8 cellular contexts compared by ENCODE assay signal in genomic region chr9:96654450-96655197, GRCh38. TPM values are rescaled to one million over a fixed set of nuclear protein-coding genes. Genes with fewer than 3 reads are reported as not detected.
DNase-seq lines count a peak whose midpoint lies in the region; ATAC-seq and TF ChIP-seq lines count a peak whose summit lies in the region.

No MANE protein-coding gene starts in this region.

- peak overlapping the region; percentile 92 for H3K9ac ChIP-seq in SK-N-SH

- H4K20me1 ChIP-seq in SK-N-SH (ENCODE audit: insufficient read depth) (no peaks in the 10 kb centered on the region), osteoblast (ENCODE audit: insufficient read depth, low read length) (no peaks in the 10 kb centered on the region)

- H3K4me3 Mint-ChIP-seq in activated naive CD8-positive, alpha-beta T cell treated with anti-CD3 and anti-CD28 coated beads for 36 hours: peak overlapping the region; percentile 78

- H3K79me2 ChIP-seq in SK-N-SH (ENCODE audit: insufficient read depth): peaks cover 14% of the 10 kb centered on the region
- peaks cover 4% of the 10 kb centered on the region for H3K79me2 ChIP-seq in osteoblast (ENCODE audit: insufficient read depth, low read length)

- H3K27ac ChIP-seq in SK-N-SH (ENCODE audit: low read depth in 2 of 2, low read length in 1 of 2): peak overlapping the region; percentile 81 to 96
- H3K27ac ChIP-seq in osteoblast (ENCODE audit: low read depth, low read length): peak overlapping the region; percentile 92
- peak overlapping the region; percentile 82 for H3K27ac ChIP-seq in temporal lobe (ENCODE audit: low read depth, low read length)

- H3K4me2 ChIP-seq in SK-N-SH (peak overlapping the region; percentile 94), osteoblast (ENCODE audit: insufficient read depth, low read length) (peak overlapping the region; percentile 73)

- H3K27ac Mint-ChIP-seq in activated naive CD8-positive, alpha-beta T cell treated with anti-CD3 and anti-CD28 coated beads for 36 hours: peak overlapping the region; percentile 81

- H3K4me3 ChIP-seq in SK-N-SH (ENCODE audit: low read depth in 2 of 2, low read length in 1 of 2) (peak overlapping the region; percentile 67 to 74), osteoblast (ENCODE audit: insufficient read depth, low read length) (peak overlapping the region; percentile 75)

- H3K9me3 ChIP-seq in SK-N-SH (no peaks in the 10 kb centered on the region), osteoblast (ENCODE audit: low read depth, low read length) (no peaks in the 10 kb centered on the region)

- ATAC-seq in GM21723 (IDR thresholded peaks at IDR 0.05; ENCODE audit: unreplicated experiment): peak; percentile 59

- POLR2A ChIA-PET in SK-N-SH (lab: Yijun Ruan, JAX): interaction anchor here (0.8 kb wide), 1 partner anchor 205 kb away, joined by 3 read pairs; the partner anchor contains the start of gene HABP4

- H3K36me3 Mint-ChIP-seq in activated naive CD8-positive, alpha-beta T cell treated with anti-CD3 and anti-CD28 coated beads for 36 hours: no peaks in the 10 kb centered on the region

- H3K9me2 ChIP-seq in SK-N-SH: no peaks in the 10 kb centered on the region

- under 1% methylated on average over 31 of the region's 74 CpGs for WGBS in SK-N-SH (ENCODE audit: low lambda C conversion rate)

- peaks cover 35% of the 10 kb centered on the region for H3F3A ChIP-seq in SK-N-SH (replicated peaks; ENCODE audit: insufficient read depth)

- H2AFZ ChIP-seq in SK-N-SH (ENCODE audit: low read depth): peak overlapping the region; percentile 88
- peak overlapping the region; percentile 68 for H2AFZ ChIP-seq in osteoblast (ENCODE audit: low read length)

- no peak for TF ChIP-seq RAD21 in SK-N-SH (IDR thresholded peaks at IDR 0.05; ENCODE audit: low read length)

- H3K27me3 ChIP-seq in SK-N-SH (ENCODE audit: insufficient read depth) (no peaks in the 10 kb centered on the region), osteoblast (ENCODE audit: insufficient read depth, low read length) (no peaks in the 10 kb centered on the region)

- TF ChIP-seq CTCF in SK-N-SH (IDR thresholded peaks at IDR 0.05) (no peak), osteoblast (IDR thresholded peaks at IDR 0.05; ENCODE audit: extremely low read depth, low read depth, low read length) (no peak)

- CTCF ChIA-PET in SK-N-SH (lab: Yijun Ruan, JAX): interaction anchor here (0.9 to 5.4 kb wide), 9 partner anchors 12 to 383 kb away, joined by 3 to 16 read pairs (median 4); no protein-coding TSS in a partner anchor

- no peaks in the 10 kb centered on the region for H3K27me3 Mint-ChIP-seq in activated naive CD8-positive, alpha-beta T cell treated with anti-CD3 and anti-CD28 coated beads for 36 hours

- H3K9me3 Mint-ChIP-seq in activated naive CD8-positive, alpha-beta T cell treated with anti-CD3 and anti-CD28 coated beads for 36 hours: no peaks in the 10 kb centered on the region

- peaks cover 0 to 3% of the 10 kb centered on the region in 2 experiments; a peak in 1 of 4 replicates for H3K4me1 ChIP-seq in SK-N-SH (ENCODE audit: control insufficient read depth in 1 of 2, insufficient read depth in 2 of 2, low read depth in 1 of 2, low read length in 1 of 2)
- H3K4me1 ChIP-seq in osteoblast (ENCODE audit: insufficient read depth, low read length): peaks cover 6% of the 10 kb centered on the region

- peaks cover 17% of the 10 kb centered on the region for H3K4me1 Mint-ChIP-seq in activated naive CD8-positive, alpha-beta T cell treated with anti-CD3 and anti-CD28 coated beads for 36 hours

- TF ChIP-seq EP300 in SK-N-SH (IDR thresholded peaks at IDR 0.05; ENCODE audit: borderline replicate concordance in 1 of 2, low read depth in 1 of 2, low read length in 1 of 2): no peak

- intact Hi-C loops in head of caudate nucleus (cut with DNase I): loop anchor here (10.0 kb wide), 2 partner anchors 210 to 240 kb away; partner anchors contain the start of gene ZNF367

- H3K36me3 ChIP-seq in SK-N-SH (replicated peaks in 1 of 2; ENCODE audit: control insufficient read depth in 1 of 2, insufficient read depth in 2 of 2, low read length in 1 of 2) (peaks cover 15 to 17% of the 10 kb centered on the region in 2 experiments), osteoblast (ENCODE audit: insufficient read depth, low read length) (peaks cover 13% of the 10 kb centered on the region)

- peak; percentile 80 for DNase-seq in DMS 273 (lab: John Stamatoyannopoulos, UW; ENCODE audit: unreplicated experiment)
- DNase-seq in LoVo (ENCODE audit: low spot score): peak; percentile 70
- DNase-seq in SK-N-SH: peak; percentile 88
- DNase-seq in activated naive CD8-positive, alpha-beta T cell treated with anti-CD3 and anti-CD28 coated beads for 36 hours: peak; percentile 73
- peak; percentile 54 to 93 (median 77) for DNase-seq in head of caudate nucleus
- peak; percentile 98 for DNase-seq in osteoblast (ENCODE audit: insufficient read length, low spot score, missing footprints)

TF ChIP-seq in SK-N-SH, 30 proteins besides CTCF, POLR2A, EP300 and RAD21 (continues in another document):
- TF ChIP-seq ZBTB33 (IDR thresholded peaks at IDR 0.05; ENCODE audit: borderline replicate concordance, low read depth): no peak
- no peak for TF ChIP-seq NFIC (IDR thresholded peaks at IDR 0.05; ENCODE audit: borderline replicate concordance)
- TF ChIP-seq REST (IDR thresholded peaks at IDR 0.05; ENCODE audit: low read depth, low read length): no peak
- TF ChIP-seq CHD2 (IDR thresholded peaks at IDR 0.05; ENCODE audit: low read length, partially characterized antibody): no peak
- no peak for TF ChIP-seq GABPA (IDR thresholded peaks at IDR 0.05; ENCODE audit: low read depth)
- no peak for TF ChIP-seq TCF12 (IDR thresholded peaks at IDR 0.05)
- 0 out of 2 replicates have a peak, but pooled peaks have one; percentile 28 for TF ChIP-seq SIN3A (IDR thresholded peaks at IDR 0.05; ENCODE audit: borderline replicate concordance, low read depth, low read length)
- TF ChIP-seq SMC3 (IDR thresholded peaks at IDR 0.05; ENCODE audit: low read depth, low read length): no peak
- TF ChIP-seq EZH2phosphoT487 (IDR thresholded peaks at IDR 0.05; ENCODE audit: borderline replicate concordance, low read depth): no peak
- TF ChIP-seq GATA2 (CRISPR knock-in tag; IDR thresholded peaks at IDR 0.05): no peak

RNA-seq across cellular contexts. Expression of gene PRXL2C, which starts 0.5 kb away (rescaled TPM):
- 8.4 and 8.7 TPM in 2 replicates for polyA plus RNA-seq in SK-N-SH (2012; rRNA removed)
- 11.5 and 12.8 TPM in 2 replicates for polyA plus RNA-seq in SK-N-SH (2012; cell fraction: cytosol; rRNA removed)
- 2.4 and 3.7 TPM in 2 replicates for polyA plus RNA-seq in SK-N-SH (2012; cell fraction: nucleus; rRNA removed)
- total RNA-seq in activated naive CD8-positive, alpha-beta T cell treated with anti-CD3 and anti-CD28 coated beads for 36 hours: 1 to 10 TPM; 4.1 to 4.2 TPM
- total RNA-seq in osteoblast (30.8 and 36.5 TPM in 2 replicates), temporal lobe (2.7 TPM)

RNA-seq across cellular contexts. Expression of gene CDC14B, which starts 35.0 kb away (rescaled TPM):
- polyA plus RNA-seq in SK-N-SH (2012; rRNA removed): 10.1 and 10.5 TPM in 2 replicates
- 13.8 and 15.5 TPM in 2 replicates for polyA plus RNA-seq in SK-N-SH (2012; cell fraction: cytosol; rRNA removed)
- 12.5 and 21.1 TPM in 2 replicates for polyA plus RNA-seq in SK-N-SH (2012; cell fraction: nucleus; rRNA removed)
- under 1 TPM; 0.56 to 0.70 TPM for total RNA-seq in activated naive CD8-positive, alpha-beta T cell treated with anti-CD3 and anti-CD28 coated beads for 36 hours
- total RNA-seq in osteoblast: 43.4 and 44.2 TPM in 2 replicates
- 17.7 TPM for total RNA-seq in temporal lobe

Comparison
In these comparisons a context has a peak if more than half of its experiments do, and no peak if none do; other contexts are left out.
1. Peak in every context shown above with its lines: DNase-seq, ATAC-seq, H3K4me3 ChIP-seq and H3K27ac ChIP-seq.
2. RNA of gene CDC14B, which starts 35.0 kb away (total RNA-seq): 43.4 to 44.2 TPM in osteoblast and 17.7 TPM in temporal lobe (single experiment); 0.56 to 0.70 TPM in activated naive CD8-positive, alpha-beta T cell treated with anti-CD3 and anti-CD28 coated beads for 36 hours; every median in the first group is over 10 times any median in the second.